ENCODE assay signal across 11 cellular contexts in the genomic region with DNA sequence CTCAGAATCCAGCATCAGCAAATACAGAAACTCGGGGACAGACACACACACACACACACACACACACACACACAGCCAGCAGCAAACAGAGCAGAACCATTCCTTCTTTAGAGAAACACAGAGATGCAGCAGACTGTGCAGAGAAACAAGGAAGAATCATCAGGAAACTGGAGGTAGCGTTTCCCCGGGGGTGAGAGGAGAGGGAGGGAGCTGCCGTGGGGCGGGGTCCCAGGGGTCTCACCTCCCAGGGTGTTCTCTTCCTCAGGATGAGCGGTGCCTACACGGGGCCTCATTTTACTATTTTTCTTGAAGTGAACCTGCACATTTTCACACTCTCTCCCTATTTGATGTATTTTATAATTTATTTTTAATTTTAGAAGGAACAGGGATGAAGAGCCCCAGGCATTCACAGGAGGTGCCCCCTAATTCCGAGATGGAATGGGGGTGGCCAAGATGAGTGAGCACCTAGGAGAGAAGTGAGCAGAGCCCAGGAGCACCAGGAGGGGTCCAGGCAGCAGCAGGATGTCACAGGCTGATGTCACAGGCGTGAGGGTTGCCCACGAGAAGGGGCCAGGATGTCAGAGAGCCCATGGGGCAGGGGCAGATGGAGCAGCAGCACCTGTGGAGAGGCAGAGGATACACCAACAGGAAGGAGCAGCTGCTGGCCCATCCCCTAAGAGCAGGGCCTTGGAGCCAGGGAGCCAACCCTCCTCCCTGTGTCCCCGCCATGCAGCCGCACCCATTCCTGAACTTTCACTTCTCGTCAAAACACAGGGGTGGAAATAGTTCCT.
"Had no signal": no experiment of that assay in that cellular context is flagged by ENCODE, and none has a peak within 500 bp of the region (broad histone marks: within the 10 kb centered on the region; RNA-seq: fewer than 3 reads in every experiment).

No MANE protein-coding gene starts in this region.

- H3K4me1 ChIP-seq: breast epithelium, esophagus muscularis mucosa had no signal

- H3K4me1 Mint-ChIP-seq: naive thymus-derived CD8-positive, alpha-beta T cell had no signal

- H3K27ac Mint-ChIP-seq: naive thymus-derived CD8-positive, alpha-beta T cell had no signal

- H3K9me3 ChIP-seq: breast epithelium, esophagus muscularis mucosa, mucosa of descending colon had no signal

- H3K27ac ChIP-seq: breast epithelium, esophagus muscularis mucosa had no signal

- H3K4me3 Mint-ChIP-seq: naive thymus-derived CD8-positive, alpha-beta T cell had no signal

- ATAC-seq: mucosa of descending colon; naive thymus-derived CD8-positive, alpha-beta T cell had no signal

- H3K9me3 Mint-ChIP-seq: naive thymus-derived CD8-positive, alpha-beta T cell had no signal

- DNase-seq: activated CD4-positive, alpha-beta T cell treated with anti-CD3 and anti-CD28 coated beads for 4 hours; activated effector memory CD4-positive, alpha-beta T cell treated with anti-CD3 and anti-CD28 coated beads, Interleukin-2, amount 50 U/mL, for 16 hours; activated T-cell treated with anti-CD3 and anti-CD28 coated beads, Interleukin-2, amount 50 U/mL, for 1 hour; nucleus accumbens; stimulated activated CD4-positive, alpha-beta T cell treated with anti-CD3 and anti-CD28 coated beads, Interleukin-12 subunit alpha, Interleukin-12 subunit beta, amount 100 ng/mL, for 4 hours; stimulated activated naive CD8-positive, alpha-beta T cell treated with anti-CD3 and anti-CD28 coated beads, Interleukin-15, Interleukin-2, amounts not matched to agents 100 U/mL and 50 U/mL, for 24 hours; T-helper 1 cell had no signal

- H3K4me3 ChIP-seq: breast epithelium, esophagus muscularis mucosa, mucosa of descending colon had no signal

- H3K36me3 Mint-ChIP-seq: naive thymus-derived CD8-positive, alpha-beta T cell had no signal

- H3K36me3 ChIP-seq: breast epithelium, esophagus muscularis mucosa had no signal
